11 cellular contexts compared by ENCODE assay signal in genomic region chr15:84605225-84605882, GRCh38. TPM values are rescaled to one million over a fixed set of nuclear protein-coding genes. Genes with fewer than 3 reads are reported as not detected.
DNase-seq lines count a peak whose midpoint lies in the region; ATAC-seq and TF ChIP-seq lines count a peak whose summit lies in the region.
"Had no signal": no experiment of that assay in that cellular context is flagged by ENCODE, and none has a peak within 500 bp of the region (broad histone marks: within the 10 kb centered on the region; RNA-seq: fewer than 3 reads in every experiment).

No MANE protein-coding gene starts in this region.

- intact Hi-C loops in Panc1 (cut with micrococcal nuclease; ENCODE audit: unreplicated experiment), result no loop called here

- H3K9me3 ChIP-seq in Panc1 (ENCODE audit: control insufficient read depth, insufficient read depth, low read depth, low read length) (no peaks in the 10 kb centered on the region), endodermal cell (ENCODE audit: control insufficient read depth, low read length) (no peaks in the 10 kb centered on the region)
- H3K9me3 ChIP-seq: stomach had no signal

- peaks cover 24% of the 10 kb centered on the region for H3K36me3 Mint-ChIP-seq in activated CD8-positive, alpha-beta memory T cell treated with anti-CD3 and anti-CD28 coated beads, Interleukin-2, amount 10 ng/mL, durations not matched to agents 7 days and 5 days
- peaks cover 58% of the 10 kb centered on the region for H3K36me3 Mint-ChIP-seq in endodermal cell (ENCODE audit: low read depth)

- H3K4me3 Mint-ChIP-seq in activated CD8-positive, alpha-beta memory T cell treated with anti-CD3 and anti-CD28 coated beads, Interleukin-2, amount 10 ng/mL, durations not matched to agents 7 days and 5 days, result peak overlapping the region; percentile 70
- peak overlapping the region; percentile 81 for H3K4me3 Mint-ChIP-seq in endodermal cell

- H3K4me1 ChIP-seq in Panc1 (ENCODE audit: control insufficient read depth, insufficient read depth, low read length), result no peaks in the 10 kb centered on the region
- H3K4me1 ChIP-seq in endodermal cell (ENCODE audit: control insufficient read depth, insufficient read depth, low read length), result no peaks in the 10 kb centered on the region
- no peaks in the 10 kb centered on the region for H3K4me1 ChIP-seq in rectal smooth muscle tissue (ENCODE audit: control insufficient read depth, insufficient read depth, low read length)

- 87 to 89% methylated on average over 6 to 7 of the region's 7 CpGs for WGBS in endodermal cell (ENCODE audit: insufficient coverage in 1 of 2, insufficient read length in 1 of 2), 2 experiments

- peaks cover 58% of the 10 kb centered on the region for H3K4me1 Mint-ChIP-seq in activated CD8-positive, alpha-beta memory T cell treated with anti-CD3 and anti-CD28 coated beads, Interleukin-2, amount 10 ng/mL, durations not matched to agents 7 days and 5 days
- peaks cover 26% of the 10 kb centered on the region for H3K4me1 Mint-ChIP-seq in endodermal cell

- CTCF ChIA-PET in activated CD8-positive, alpha-beta memory T cell treated with anti-CD3 and anti-CD28 coated beads, Interleukin-2, amount 10 ng/mL, durations not matched to agents 7 days and 5 days (lab: Charles Lee), result interaction anchor here (0.7 to 1.7 kb wide), 8 partner anchors 11 to 323 kb away, joined by 3 to 8 read pairs (median 4); no protein-coding TSS in a partner anchor
- CTCF ChIA-PET in Panc1 (lab: Charles Lee), result interaction anchor here (0.6 kb wide), 2 partner anchors 23 to 34 kb away, joined by 3 to 4 read pairs; no protein-coding TSS in a partner anchor

- peak overlapping the region; percentile 97 for H3K27ac Mint-ChIP-seq in activated CD8-positive, alpha-beta memory T cell treated with anti-CD3 and anti-CD28 coated beads, Interleukin-2, amount 10 ng/mL, durations not matched to agents 7 days and 5 days
- peak overlapping the region; percentile 74 for H3K27ac Mint-ChIP-seq in endodermal cell

- H3K36me3 ChIP-seq in Panc1 (ENCODE audit: control insufficient read depth, insufficient read depth, low read length), result no peaks in the 10 kb centered on the region
- peaks cover 40% of the 10 kb centered on the region for H3K36me3 ChIP-seq in endodermal cell (ENCODE audit: control insufficient read depth, insufficient read depth, low read length)
- H3K36me3 ChIP-seq in rectal smooth muscle tissue (ENCODE audit: control insufficient read depth, insufficient read depth, low read length), result peaks cover 5% of the 10 kb centered on the region

- H3K27me3 ChIP-seq in Panc1 (ENCODE audit: control insufficient read depth, insufficient read depth, low read length) (no peaks in the 10 kb centered on the region), endodermal cell (ENCODE audit: control insufficient read depth, insufficient read depth, low read length, poor library complexity, severe bottlenecking) (no peaks in the 10 kb centered on the region), rectal smooth muscle tissue (ENCODE audit: control insufficient read depth, insufficient read depth, low read length) (no peaks in the 10 kb centered on the region)
- H3K27me3 ChIP-seq: stomach had no signal

- POLR2A ChIA-PET in Panc1 (lab: Charles Lee), result no interaction called here

- H3K27ac ChIP-seq in Panc1 (ENCODE audit: low read length) (no peak overlapping the region), endodermal cell (ENCODE audit: low read depth, low read length) (no peak overlapping the region), rectal smooth muscle tissue (ENCODE audit: low read depth, low read length) (no peak overlapping the region)

- in situ Hi-C loops in Panc1 (cut with HindIII; ENCODE audit: low pct_unique_long_range_greater_than_20kb, low sequenced_read_pairs), result no loop called here

- no peaks in the 10 kb centered on the region for H3K9me3 Mint-ChIP-seq in activated CD8-positive, alpha-beta memory T cell treated with anti-CD3 and anti-CD28 coated beads, Interleukin-2, amount 10 ng/mL, durations not matched to agents 7 days and 5 days (ENCODE audit: low read depth)
- H3K9me3 Mint-ChIP-seq in endodermal cell, result no peaks in the 10 kb centered on the region

- TF ChIP-seq CTCF in Panc1 (IDR thresholded peaks at IDR 0.05) (no peak), endodermal cell (conservative IDR thresholded peaks at IDR 0.05) (no peak)

- H3K9ac ChIP-seq in endodermal cell (ENCODE audit: extremely low read depth, low read length, poor library complexity, severe bottlenecking) (no peak overlapping the region), rectal smooth muscle tissue (ENCODE audit: low read length) (no peak overlapping the region)

- ATAC-seq in activated CD8-positive, alpha-beta memory T cell treated with anti-CD3 and anti-CD28 coated beads, Interleukin-2, amount 10 ng/mL, durations not matched to agents 7 days and 5 days, result no peak
- no peak for ATAC-seq in Panc1

- no peaks in the 10 kb centered on the region for H3K27me3 Mint-ChIP-seq in activated CD8-positive, alpha-beta memory T cell treated with anti-CD3 and anti-CD28 coated beads, Interleukin-2, amount 10 ng/mL, durations not matched to agents 7 days and 5 days
- H3K27me3 Mint-ChIP-seq in endodermal cell (ENCODE audit: insufficient read depth), result peaks cover 3% of the 10 kb centered on the region

- DNase-seq in activated CD8-positive, alpha-beta memory T cell treated with anti-CD3 and anti-CD28 coated beads, Interleukin-2, amount 10 ng/mL, durations not matched to agents 7 days and 5 days, result peak; percentile 53
- no peak for DNase-seq in activated CD8-positive, alpha-beta memory T cell treated with anti-CD3 and anti-CD28 coated beads for 24 hours
- DNase-seq in Panc1 (ENCODE audit: low read depth, low spot score) (no peak), endodermal cell (no peak), NCI-H748 treated with DMSO at 0.1 percent for 48 hours (lab: John Stamatoyannopoulos, UW) (no peak), GM19240 (ENCODE audit: insufficient read length, low spot score) (no peak), NOMO-1 treated with DMSO at 0.1 percent for 48 hours (lab: John Stamatoyannopoulos, UW; ENCODE audit: unreplicated experiment) (no peak)
- DNase-seq: EL, NCI-H774, stomach had no signal

- H3K4me3 ChIP-seq in Panc1 (ENCODE audit: low read depth in 2 of 2, low read length in 2 of 2), result no peak overlapping the region
- no peak overlapping the region for H3K4me3 ChIP-seq in endodermal cell (ENCODE audit: low read length)
- peak overlapping the region; percentile 18 for H3K4me3 ChIP-seq in rectal smooth muscle tissue (ENCODE audit: low read length)
- H3K4me3 ChIP-seq: stomach had no signal

- BruUV-seq in Panc1 (replicated peaks; lab: Mats Ljungman, UMichigan), result TSS peak; percentile 20

RNA-seq across cellular contexts. Expression of gene ZSCAN2, which starts 4.5 kb away (rescaled TPM):
- 10 to 100 TPM in 1 of 2 experiments, 1 to 10 TPM in 1; 8.6 to 12.9 TPM for total RNA-seq in activated CD8-positive, alpha-beta memory T cell treated with anti-CD3 and anti-CD28 coated beads, Interleukin-2, amount 10 ng/mL, durations not matched to agents 7 days and 5 days
- total RNA-seq in Panc1 (2021; ENCODE audit: unreplicated experiment) (16.8 TPM), endodermal cell (10 to 100 TPM; 23.6 to 31.3 TPM)
- polyA plus RNA-seq in Panc1 (2012; ENCODE audit: insufficient read length), result 12.1 TPM
- polyA plus RNA-seq in endodermal cell (2013, experiment 1 of 2), result 18.8 TPM
- polyA plus RNA-seq in endodermal cell (2013, experiment 2 of 2), result 18.4 TPM

RNA-seq across cellular contexts. Expression of gene WDR73, which starts 48.7 kb away (rescaled TPM):
- 10 to 100 TPM; 18.4 to 19.9 TPM for total RNA-seq in activated CD8-positive, alpha-beta memory T cell treated with anti-CD3 and anti-CD28 coated beads, Interleukin-2, amount 10 ng/mL, durations not matched to agents 7 days and 5 days
- 39.0 TPM for total RNA-seq in Panc1 (2021; ENCODE audit: unreplicated experiment)
- polyA plus RNA-seq in Panc1 (2012; ENCODE audit: insufficient read length), result 33.0 TPM
- total RNA-seq in endodermal cell, result 10 to 100 TPM; 44.1 to 46.8 TPM
- polyA plus RNA-seq in endodermal cell (2013, experiment 1 of 2), result 37.9 TPM
- polyA plus RNA-seq in endodermal cell (2013, experiment 2 of 2), result 32.1 TPM

RNA-seq across cellular contexts. Expression of gene NMB, which starts 52.6 kb away (rescaled TPM):
- 1 to 10 TPM; 1.5 to 1.8 TPM for total RNA-seq in activated CD8-positive, alpha-beta memory T cell treated with anti-CD3 and anti-CD28 coated beads, Interleukin-2, amount 10 ng/mL, durations not matched to agents 7 days and 5 days
- total RNA-seq in Panc1 (2021; ENCODE audit: unreplicated experiment), result 9.5 TPM
- polyA plus RNA-seq in Panc1 (2012; ENCODE audit: insufficient read length), result 11.8 TPM
- total RNA-seq in endodermal cell, result 1 to 10 TPM; 5.3 to 7.3 TPM
- polyA plus RNA-seq in endodermal cell (2013, experiment 1 of 2), result 11.8 TPM
- 10.0 TPM for polyA plus RNA-seq in endodermal cell (2013, experiment 2 of 2)
